ENCODE assay signal across 24 cellular contexts in the genomic region with DNA sequence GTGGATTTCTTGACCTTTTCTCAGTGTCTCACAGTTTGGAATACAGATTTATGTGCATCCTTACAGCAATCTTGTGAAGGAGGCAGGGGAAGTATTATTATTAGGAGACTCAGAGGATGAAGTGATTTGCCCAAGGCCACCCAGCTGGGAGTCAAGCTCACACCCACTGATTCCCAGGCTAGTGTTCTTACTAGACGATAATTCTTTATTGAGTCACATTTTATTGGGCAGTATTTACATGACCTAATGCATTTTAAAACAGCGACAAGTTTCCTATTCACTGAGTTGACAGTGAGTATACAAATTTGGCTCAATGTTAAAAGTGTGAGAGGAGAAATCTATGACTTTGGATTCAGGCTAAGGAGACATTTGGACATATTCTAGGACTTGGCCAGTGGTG.
DNase-seq lines count a peak whose midpoint lies in the region; ATAC-seq, FAIRE-seq and TF ChIP-seq lines count a peak whose summit lies in the region.
"Had no signal": no experiment of that assay in that cellular context is flagged by ENCODE, and none has a peak within 500 bp of the region (broad histone marks: within the 10 kb centered on the region; RNA-seq: fewer than 3 reads in every experiment).

No MANE protein-coding gene starts in this region.

- dilution Hi-C loops in keratinocyte (cut with MboI; ENCODE audit: extremely low pct_ligation_motif_present, low sequenced_read_pairs): no loop called here

- H3K27ac ChIP-seq in A673 (ENCODE audit: low read depth, low read length, poor library complexity, severe bottlenecking): no peak overlapping the region
- no peak overlapping the region for H3K27ac ChIP-seq in keratinocyte (ENCODE audit: control insufficient read depth, insufficient read depth, low read length)
- H3K27ac ChIP-seq: Peyer's patch had no signal

- POLR2A ChIA-PET in A673 (lab: Charles Lee; ENCODE audit: low non-redundant PET): no interaction called here
- POLR2A ChIA-PET in HEK293T (lab: Yijun Ruan, JAX): no interaction called here

- no peak overlapping the region for H2AFZ ChIP-seq in keratinocyte (ENCODE audit: control insufficient read depth, low read length)

- H4K20me1 ChIP-seq in keratinocyte (ENCODE audit: control insufficient read depth, extremely low read depth, insufficient read depth, low read length): no peaks in the 10 kb centered on the region

- intact Hi-C loops in A673 (cut with micrococcal nuclease; ENCODE audit: unreplicated experiment): no loop called here

- ATAC-seq in HG02763 (IDR thresholded peaks at IDR 0.05; ENCODE audit: unreplicated experiment) (no peak), HG03521 (IDR thresholded peaks at IDR 0.05; ENCODE audit: unreplicated experiment) (no peak)
- ATAC-seq: CD8-positive, alpha-beta T cell; SK-N-SH treated with all-trans-retinoic acid at 6 μM for 48 hours had no signal

- no peaks in the 10 kb centered on the region for H3K9me3 ChIP-seq in A673 (ENCODE audit: low read depth, low read length, poor library complexity, severe bottlenecking)
- no peaks in the 10 kb centered on the region for H3K9me3 ChIP-seq in keratinocyte (ENCODE audit: control insufficient read depth, low read depth, low read length)
- H3K9me3 ChIP-seq: Peyer's patch had no signal

- peaks cover 17% of the 10 kb centered on the region for H3K4me1 ChIP-seq in A673 (ENCODE audit: insufficient read depth, low read length, poor library complexity, severe bottlenecking)
- H3K4me1 ChIP-seq in keratinocyte (ENCODE audit: control insufficient read depth, extremely low read depth, insufficient read depth, low read length): peaks cover 12% of the 10 kb centered on the region
- H3K4me1 ChIP-seq: Peyer's patch had no signal

- H3K79me2 ChIP-seq in keratinocyte (ENCODE audit: control insufficient read depth, insufficient read depth, low read length): no peaks in the 10 kb centered on the region

- H3K9ac ChIP-seq in keratinocyte (ENCODE audit: control insufficient read depth, extremely low read depth, insufficient read depth, low read length): no peak overlapping the region

- CTCF ChIA-PET in A673 (lab: Charles Lee) (no interaction called here), HEK293T (lab: Yijun Ruan, JAX) (interaction anchor here (0.5 kb wide), 1 partner anchor 169 kb away, joined by 3 read pairs; no protein-coding TSS in a partner anchor)

- no peak overlapping the region for H3K4me2 ChIP-seq in keratinocyte (ENCODE audit: control insufficient read depth, extremely low read depth, insufficient read depth, low read depth, low read length)

- H3K4me3 ChIP-seq in A673 (ENCODE audit: low read depth, low read length, poor library complexity, severe bottlenecking): no peak overlapping the region
- no peak overlapping the region for H3K4me3 ChIP-seq in epithelial cell of esophagus (ENCODE audit: low read length)
- H3K4me3 ChIP-seq in keratinocyte (ENCODE audit: control insufficient read depth in 2 of 3, extremely low read depth in 1 of 3, insufficient read depth in 2 of 3, low read depth in 1 of 3, low read length in 3 of 3): no peak overlapping the region
- H3K4me3 ChIP-seq: Peyer's patch had no signal

- peak; percentile 48 for DNase-seq in A673 (ENCODE audit: low spot score)
- peak; percentile 41 for DNase-seq in HCEC 1CT
- peak; percentile 67 for DNase-seq in epithelial cell of esophagus (ENCODE audit: low read depth)
- DNase-seq in keratinocyte (ENCODE audit: low read depth, low spot score): no peak
- DNase-seq in HEK293T (ENCODE audit: extremely low spot score): no peak
- DNase-seq in DMS153 treated with DMSO at 0.1 percent for 48 hours (lab: John Stamatoyannopoulos, UW; ENCODE audit: unreplicated experiment): no peak
- DNase-seq: 8988T; AML-193; C1 segment of cervical spinal cord; CD8-positive, alpha-beta T cell; H9; Karpas-422; MM.1S; NCI-H1092 treated with DMSO at 0.1 percent for 48 hours; NCI-H146; NCI-H2029; NCI-H226; NCI-H524; NCI-H774; NK-92 treated with Interleukin-12 subunit alpha and Interleukin-12 subunit beta, amount 100 ng/mL, for 24 hours; Peyer's patch had no signal

- peak; percentile 29 for FAIRE-seq in keratinocyte (lab: Jason Lieb, UNC)

- no TSS peak for BruUV-seq in A673 (replicated peaks; lab: Mats Ljungman, UMichigan)

- H3K36me3 ChIP-seq in A673 (ENCODE audit: insufficient read depth, low read length, poor library complexity, severe bottlenecking) (no peaks in the 10 kb centered on the region), keratinocyte (ENCODE audit: control insufficient read depth in 2 of 2, extremely low read depth in 1 of 2, insufficient read depth in 2 of 2, low read length in 2 of 2) (no peaks in the 10 kb centered on the region)
- H3K36me3 ChIP-seq: Peyer's patch had no signal

- H3K9me1 ChIP-seq in keratinocyte (ENCODE audit: control insufficient read depth, extremely low read depth, insufficient read depth, low read length): no peaks in the 10 kb centered on the region

- H3K27me3 ChIP-seq in A673 (replicated peaks; ENCODE audit: insufficient read depth, low read depth, low read length, poor library complexity): no peaks in the 10 kb centered on the region
- H3K27me3 ChIP-seq in keratinocyte (ENCODE audit: control insufficient read depth, extremely low read depth, insufficient read depth, low read length): no peaks in the 10 kb centered on the region
- H3K27me3 ChIP-seq: Peyer's patch had no signal

- TF ChIP-seq CTCF in A673 (conservative IDR thresholded peaks at IDR 0.05; ENCODE audit: low read depth, low read length) (no peak), epithelial cell of esophagus (IDR thresholded peaks at IDR 0.05; ENCODE audit: insufficient read depth, low read depth, low read length, missing control alignments) (no peak), keratinocyte (optimal IDR thresholded peaks at IDR 0.05 in 1 of 3, IDR thresholded peaks at IDR 0.05 in 1 of 3, conservative IDR thresholded peaks at IDR 0.05 in 1 of 3; ENCODE audit: extremely low read depth in 1 of 3, insufficient read depth in 2 of 3, low read length in 3 of 3) (no peak)

TF ChIP-seq in HEK293T, 16 proteins besides CTCF, POLR2A, EP300 and RAD21:
- TF ChIP-seq BHLHE40 (IDR thresholded peaks at IDR 0.05; ENCODE audit: borderline replicate concordance) (no peak), LEF1 (IDR thresholded peaks at IDR 0.05; ENCODE audit: borderline replicate concordance) (no peak), SUZ12 (IDR thresholded peaks at IDR 0.05) (no peak), FOXA1 (IDR thresholded peaks at IDR 0.05) (no peak), TARDBP (IDR thresholded peaks at IDR 0.05) (no peak), SP1 (IDR thresholded peaks at IDR 0.05) (no peak), FOXK2 (IDR thresholded peaks at IDR 0.05) (no peak), NFRKB (IDR thresholded peaks at IDR 0.05) (no peak), CTBP1 (IDR thresholded peaks at IDR 0.05; ENCODE audit: borderline replicate concordance) (no peak), ZNF384 (IDR thresholded peaks at IDR 0.05) (no peak), HDGF (IDR thresholded peaks at IDR 0.05; ENCODE audit: borderline replicate concordance) (no peak), ELF4 (IDR thresholded peaks at IDR 0.05) (no peak), FOXM1 (IDR thresholded peaks at IDR 0.05; ENCODE audit: borderline replicate concordance) (no peak), L3MBTL2 (conservative IDR thresholded peaks at IDR 0.05) (no peak), ARNT (IDR thresholded peaks at IDR 0.05) (no peak)
- TF ChIP-seq, protein P1, sequence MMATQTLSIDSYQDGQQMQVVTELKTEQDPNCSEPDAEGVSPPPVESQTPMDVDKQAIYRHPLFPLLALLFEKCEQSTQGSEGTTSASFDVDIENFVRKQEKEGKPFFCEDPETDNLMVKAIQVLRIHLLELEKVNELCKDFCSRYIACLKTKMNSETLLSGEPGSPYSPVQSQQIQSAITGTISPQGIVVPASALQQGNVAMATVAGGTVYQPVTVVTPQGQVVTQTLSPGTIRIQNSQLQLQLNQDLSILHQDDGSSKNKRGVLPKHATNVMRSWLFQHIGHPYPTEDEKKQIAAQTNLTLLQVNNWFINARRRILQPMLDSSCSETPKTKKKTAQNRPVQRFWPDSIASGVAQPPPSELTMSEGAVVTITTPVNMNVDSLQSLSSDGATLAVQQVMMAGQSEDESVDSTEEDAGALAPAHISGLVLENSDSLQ (IDR thresholded peaks at IDR 0.05): no peak; the same call in 1 of the 2 replicates

Comparison
In these comparisons a context has a peak if more than half of its experiments do, and no peak if none do; other contexts are left out.
1. DNase-seq: peak in A673 (single experiment), HCEC 1CT (single experiment) and epithelial cell of esophagus (single experiment); none in keratinocyte (single experiment), HEK293T (single experiment) and DMS153 treated with DMSO at 0.1 percent for 48 hours (single experiment).